ENCODE assay signal across 21 cellular contexts in genomic region chr16:89717310-89718197, GRCh38. TPM values are rescaled to one million over a fixed set of nuclear protein-coding genes. Genes with fewer than 3 reads are reported as not detected.
DNase-seq lines count a peak whose midpoint lies in the region; ATAC-seq and TF ChIP-seq lines count a peak whose summit lies in the region.
"Had no signal": no experiment of that assay in that cellular context is flagged by ENCODE, and none has a peak within 500 bp of the region (broad histone marks: within the 10 kb centered on the region; RNA-seq: fewer than 3 reads in every experiment).

No MANE protein-coding gene starts in this region.

- peaks cover 28% of the 10 kb centered on the region for H3K36me3 Mint-ChIP-seq in activated CD4-positive, alpha-beta T cell treated with anti-CD3 and anti-CD28 coated beads, Interleukin-2, amount 10 ng/mL, durations not matched to agents 24 days and 14 days (ENCODE audit: low read depth)
- H3K36me3 Mint-ChIP-seq in nephron (ENCODE audit: low read depth): peaks cover 5% of the 10 kb centered on the region
- H3K36me3 Mint-ChIP-seq in activated T-cell treated with anti-CD3 and anti-CD28 coated beads, Interleukin-2, amount 50 U/mL, for 72 hours (ENCODE audit: insufficient read depth in 2 of 2): peaks cover 2 to 17% of the 10 kb centered on the region in 2 donors

- H3K4me1 ChIP-seq in IMR-90 (ENCODE audit: control insufficient read depth, insufficient read depth, low read length): peaks cover 10% of the 10 kb centered on the region

- no peak for TF ChIP-seq RAD21 in IMR-90 (IDR thresholded peaks at IDR 0.05; ENCODE audit: low read length)

- no peak overlapping the region for H2BK120ac ChIP-seq in IMR-90 (ENCODE audit: low read depth, low read length)

- H3K9me1 ChIP-seq in IMR-90 (ENCODE audit: insufficient read depth, low read length): no peaks in the 10 kb centered on the region

- no peak for ATAC-seq in IMR-90 (ENCODE audit: low read depth)
- ATAC-seq in activated T-cell treated with anti-CD3 and anti-CD28 coated beads, Interleukin-2, amount 50 U/mL, for 72 hours (replicated peaks in 1 of 2): no peak
- ATAC-seq: esophagus mucosa; left lobe of liver; sciatic nerve; stimulated activated naive CD8-positive, alpha-beta T cell treated with anti-CD3 and anti-CD28 coated beads, Interleukin-15, Interleukin-2, amounts not matched to agents 100 U/mL and 50 U/mL, for 24 hours had no signal

- no peak overlapping the region for H3K27ac ChIP-seq in IMR-90 (ENCODE audit: insufficient read depth, low read length)
- H3K27ac ChIP-seq: BLaER1, KMS-11, tibial nerve had no signal

- H3K27ac Mint-ChIP-seq in activated CD4-positive, alpha-beta T cell treated with anti-CD3 and anti-CD28 coated beads, Interleukin-2, amount 10 ng/mL, durations not matched to agents 24 days and 14 days: peak overlapping the region; percentile 25
- peak overlapping the region in 1 of 3 experiments; percentile 65 for H3K27ac Mint-ChIP-seq in nephron
- no peak overlapping the region for H3K27ac Mint-ChIP-seq in activated T-cell treated with anti-CD3 and anti-CD28 coated beads, Interleukin-2, amount 50 U/mL, for 72 hours

- no peak overlapping the region for H2BK15ac ChIP-seq in IMR-90 (ENCODE audit: low read depth, low read length)

- no peak overlapping the region for H3K4me3 ChIP-seq in IMR-90 (ENCODE audit: insufficient read depth, low read depth, low read length)
- H3K4me3 ChIP-seq: BLaER1, tibial nerve had no signal

- H2AK9ac ChIP-seq in IMR-90 (replicated peaks; ENCODE audit: low read depth, low read length, poor library complexity): peak overlapping the region; percentile 15

- H4K8ac ChIP-seq in IMR-90 (ENCODE audit: low read depth in 2 of 2, low read length in 2 of 2): no peak overlapping the region

- in situ Hi-C loops in IMR-90 (cut with MboI; ENCODE audit: low sequenced_read_pairs): no loop called here

- no peaks in the 10 kb centered on the region for H3K27me3 ChIP-seq in IMR-90 (ENCODE audit: control insufficient read depth, insufficient read depth, low read length)

- no peak overlapping the region for H4K91ac ChIP-seq in IMR-90 (ENCODE audit: insufficient read depth, low read depth, low read length)

- peaks cover 13 to 40% of the 10 kb centered on the region in 2 experiments for H3K79me1 ChIP-seq in IMR-90 (ENCODE audit: low read depth in 1 of 2, low read length in 2 of 2)

- intact Hi-C loops in activated CD4-positive, alpha-beta T cell treated with anti-CD3 and anti-CD28 coated beads, Interleukin-2, amount 10 ng/mL, durations not matched to agents 24 days and 14 days (cut with micrococcal nuclease): no loop called here
- intact Hi-C loops in IMR-90 (cut with micrococcal nuclease): no loop called here

- no peak for DNase-seq in activated CD4-positive, alpha-beta T cell treated with anti-CD3 and anti-CD28 coated beads, Interleukin-2, amount 10 ng/mL, durations not matched to agents 24 days and 14 days
- no peak for DNase-seq in activated CD4-positive, alpha-beta T cell treated with anti-CD3 and anti-CD28 coated beads, Interleukin-2, amount 50 U/mL, for 4 hours
- DNase-seq in IMR-90: no peak
- DNase-seq in activated T-cell treated with anti-CD3 and anti-CD28 coated beads, Interleukin-2, amount 50 U/mL, for 72 hours: no peak
- no peak for DNase-seq in middle frontal gyrus (ENCODE audit: extremely low spot score, low spot score)
- DNase-seq: activated T-cell treated with anti-CD3 and anti-CD28 coated beads, Interleukin-2, amount 50 U/mL, for 48 hours; amniotic stem cell; caudate nucleus; NCI-H1092; NCI-H2081 treated with DMSO at 0.1 percent for 48 hours; NCI-H524; occipital lobe; Right ventricle myocardium superior; stimulated activated naive CD8-positive, alpha-beta T cell treated with anti-CD3 and anti-CD28 coated beads, Interleukin-15, Interleukin-2, amounts not matched to agents 100 U/mL and 50 U/mL, for 24 hours had no signal

- no peak overlapping the region for H3K4me3 Mint-ChIP-seq in activated CD4-positive, alpha-beta T cell treated with anti-CD3 and anti-CD28 coated beads, Interleukin-2, amount 10 ng/mL, durations not matched to agents 24 days and 14 days
- peak overlapping the region; percentile 43 to 91 (median 46) for H3K4me3 Mint-ChIP-seq in nephron
- no peak overlapping the region for H3K4me3 Mint-ChIP-seq in activated T-cell treated with anti-CD3 and anti-CD28 coated beads, Interleukin-2, amount 50 U/mL, for 72 hours

- no peak overlapping the region for H3K4me2 ChIP-seq in IMR-90 (ENCODE audit: low read depth, low read length)
- H3K4me2 ChIP-seq: BLaER1, KMS-11 had no signal

- no TSS peak for BruUV-seq in IMR-90 (replicated peaks; lab: Mats Ljungman, UMichigan)

- H2BK5ac ChIP-seq in IMR-90 (ENCODE audit: low read depth, low read length, poor library complexity, severe bottlenecking): no peak overlapping the region

- no peak overlapping the region for H2BK20ac ChIP-seq in IMR-90 (ENCODE audit: low read depth, low read length)

- no peak overlapping the region for H3K9ac ChIP-seq in IMR-90 (ENCODE audit: low read depth, low read length)
- H3K9ac ChIP-seq: BLaER1, KMS-11 had no signal

- H3K23ac ChIP-seq in IMR-90 (ENCODE audit: low read depth, low read length): no peak overlapping the region

- no peaks in the 10 kb centered on the region for H3K9me3 Mint-ChIP-seq in activated CD4-positive, alpha-beta T cell treated with anti-CD3 and anti-CD28 coated beads, Interleukin-2, amount 10 ng/mL, durations not matched to agents 24 days and 14 days
- H3K9me3 Mint-ChIP-seq in nephron: no peaks in the 10 kb centered on the region
- no peaks in the 10 kb centered on the region for H3K9me3 Mint-ChIP-seq in activated T-cell treated with anti-CD3 and anti-CD28 coated beads, Interleukin-2, amount 50 U/mL, for 72 hours

- H2AK5ac ChIP-seq in IMR-90 (ENCODE audit: low read depth, low read length): no peak overlapping the region

- H4K20me1 ChIP-seq in IMR-90 (ENCODE audit: insufficient read depth, low read length): peaks cover 12% of the 10 kb centered on the region

- CTCF ChIA-PET in IMR-90 (lab: Yijun Ruan, JAX): no interaction called here

- H3K56ac ChIP-seq in IMR-90 (ENCODE audit: extremely low read depth, insufficient read depth, low read length): no peak overlapping the region

- 91% methylated on average over 35 of the region's 36 CpGs; no CpG with 5 or more reads in 1 of the 2 experiments for WGBS in IMR-90 (ENCODE audit: extremely low coverage in 2 of 2, insufficient read length in 1 of 2), 2 experiments

- H3K4me1 Mint-ChIP-seq in activated CD4-positive, alpha-beta T cell treated with anti-CD3 and anti-CD28 coated beads, Interleukin-2, amount 10 ng/mL, durations not matched to agents 24 days and 14 days: peaks cover 25% of the 10 kb centered on the region
- peaks cover 11% of the 10 kb centered on the region for H3K4me1 Mint-ChIP-seq in nephron
- H3K4me1 Mint-ChIP-seq in activated T-cell treated with anti-CD3 and anti-CD28 coated beads, Interleukin-2, amount 50 U/mL, for 72 hours (ENCODE audit: low read depth): peaks cover 35% of the 10 kb centered on the region

- dilution Hi-C loops in IMR-90 (cut with HindIII; ENCODE audit: low sequenced_read_pairs, unreplicated experiment): no loop called here

- no peak overlapping the region for H3K18ac ChIP-seq in IMR-90 (ENCODE audit: low read depth, low read length)

- no peak overlapping the region for H3K14ac ChIP-seq in IMR-90 (replicated peaks; ENCODE audit: low read depth, low read length)

- no peak overlapping the region for H2AFZ ChIP-seq in IMR-90 (replicated peaks; ENCODE audit: low read length, poor library complexity)

- H3K4ac ChIP-seq in IMR-90 (ENCODE audit: low read depth, low read length): no peak overlapping the region

- peaks cover 8% of the 10 kb centered on the region; the same call in 1 of the 2 replicates for H3K36me3 ChIP-seq in IMR-90 (ENCODE audit: control insufficient read depth, insufficient read depth, low read length)

- TF ChIP-seq POLR2A in IMR-90 (IDR thresholded peaks at IDR 0.05; ENCODE audit: low read depth, low read length): no peak

- H4K5ac ChIP-seq in IMR-90 (ENCODE audit: low read depth, low read length): no peak overlapping the region

- POLR2A ChIA-PET in IMR-90 (lab: Charles Lee; ENCODE audit: unreplicated experiment): no interaction called here

- no peaks in the 10 kb centered on the region for H3K27me3 Mint-ChIP-seq in activated CD4-positive, alpha-beta T cell treated with anti-CD3 and anti-CD28 coated beads, Interleukin-2, amount 10 ng/mL, durations not matched to agents 24 days and 14 days
- no peaks in the 10 kb centered on the region for H3K27me3 Mint-ChIP-seq in nephron (ENCODE audit: low read depth)
- no peaks in the 10 kb centered on the region for H3K27me3 Mint-ChIP-seq in activated T-cell treated with anti-CD3 and anti-CD28 coated beads, Interleukin-2, amount 50 U/mL, for 72 hours (ENCODE audit: low read depth)

- H3K9me3 ChIP-seq in IMR-90 (ENCODE audit: control insufficient read depth, insufficient read depth, low read length): no peaks in the 10 kb centered on the region
- H3K9me3 ChIP-seq: BLaER1, tibial nerve had no signal

- TF ChIP-seq CTCF in IMR-90 (conservative IDR thresholded peaks at IDR 0.05; ENCODE audit: low read depth, low read length) (no peak), nephron (IDR thresholded peaks at IDR 0.05; ENCODE audit: unreplicated experiment in 3 of 3) (no peak)

RNA-seq across cellular contexts. Expression of gene VPS9D1, which starts 3.1 kb away (rescaled TPM):
- total RNA-seq in activated CD4-positive, alpha-beta T cell treated with anti-CD3 and anti-CD28 coated beads, Interleukin-2, amount 10 ng/mL, durations not matched to agents 24 days and 14 days: 3.6 and 3.9 TPM in 2 replicates
- total RNA-seq in IMR-90 (2012; rRNA removed): 1.8 and 1.9 TPM in 2 replicates
- polyA plus RNA-seq in IMR-90 (2012; rRNA removed): 20.3 and 27.0 TPM in 2 replicates
- polyA plus RNA-seq in IMR-90 (2012; cell fraction: cytosol; rRNA removed): 11.0 and 11.5 TPM in 2 replicates
- polyA plus RNA-seq in IMR-90 (2012; cell fraction: nucleus; rRNA removed; ENCODE audit: low replicate concordance): 98.5 and 189 TPM in 2 replicates
- 1 to 10 TPM; 4.7 to 6.5 TPM for total RNA-seq in activated T-cell treated with anti-CD3 and anti-CD28 coated beads, Interleukin-2, amount 50 U/mL, for 72 hours

RNA-seq across cellular contexts. Expression of gene ZNF276, which starts 3.8 kb away (rescaled TPM):
- 32.9 and 33.3 TPM in 2 replicates for total RNA-seq in activated CD4-positive, alpha-beta T cell treated with anti-CD3 and anti-CD28 coated beads, Interleukin-2, amount 10 ng/mL, durations not matched to agents 24 days and 14 days
- total RNA-seq in IMR-90 (2012; rRNA removed): 4.1 and 4.2 TPM in 2 replicates
- polyA plus RNA-seq in IMR-90 (2012; rRNA removed): 18.6 and 19.1 TPM in 2 replicates
- 4.2 and 9.3 TPM in 2 replicates for polyA plus RNA-seq in IMR-90 (2012; cell fraction: cytosol; rRNA removed)
- polyA plus RNA-seq in IMR-90 (2012; cell fraction: nucleus; rRNA removed; ENCODE audit: low replicate concordance): 87.7 and 168 TPM in 2 replicates
- 10 to 100 TPM; 27.1 to 31.1 TPM for total RNA-seq in activated T-cell treated with anti-CD3 and anti-CD28 coated beads, Interleukin-2, amount 50 U/mL, for 72 hours

RNA-seq across cellular contexts. Expression of gene SPATA2L, which starts 16.0 kb away (rescaled TPM):
- 12.8 and 13.2 TPM in 2 replicates for total RNA-seq in activated CD4-positive, alpha-beta T cell treated with anti-CD3 and anti-CD28 coated beads, Interleukin-2, amount 10 ng/mL, durations not matched to agents 24 days and 14 days
- 4.8 and 5.0 TPM in 2 replicates for total RNA-seq in IMR-90 (2012; rRNA removed)
- polyA plus RNA-seq in IMR-90 (2012; rRNA removed): 6.9 and 8.8 TPM in 2 replicates
- 11.7 and 14.7 TPM in 2 replicates for polyA plus RNA-seq in IMR-90 (2012; cell fraction: cytosol; rRNA removed)
- polyA plus RNA-seq in IMR-90 (2012; cell fraction: nucleus; rRNA removed; ENCODE audit: low replicate concordance): 5.4 and 20.5 TPM in 2 replicates
- 1 to 10 TPM; 6.1 to 6.5 TPM for total RNA-seq in activated T-cell treated with anti-CD3 and anti-CD28 coated beads, Interleukin-2, amount 50 U/mL, for 72 hours

RNA-seq across cellular contexts. Expression of gene CDK10, which starts 31.1 kb away (rescaled TPM):
- 104 and 108 TPM in 2 replicates for total RNA-seq in activated CD4-positive, alpha-beta T cell treated with anti-CD3 and anti-CD28 coated beads, Interleukin-2, amount 10 ng/mL, durations not matched to agents 24 days and 14 days
- total RNA-seq in IMR-90 (2012; rRNA removed): 18.6 and 19.5 TPM in 2 replicates
- polyA plus RNA-seq in IMR-90 (2012; rRNA removed): 61.8 and 65.3 TPM in 2 replicates
- polyA plus RNA-seq in IMR-90 (2012; cell fraction: cytosol; rRNA removed): 36.5 and 41.9 TPM in 2 replicates
- 292 and 559 TPM in 2 replicates for polyA plus RNA-seq in IMR-90 (2012; cell fraction: nucleus; rRNA removed; ENCODE audit: low replicate concordance)
- total RNA-seq in activated T-cell treated with anti-CD3 and anti-CD28 coated beads, Interleukin-2, amount 50 U/mL, for 72 hours: 10 to 100 TPM; 66.6 to 83.2 TPM

RNA-seq across cellular contexts. Expression of gene SPATA33, which starts 59.9 kb away (rescaled TPM):
- 14.6 and 17.2 TPM in 2 replicates for total RNA-seq in activated CD4-positive, alpha-beta T cell treated with anti-CD3 and anti-CD28 coated beads, Interleukin-2, amount 10 ng/mL, durations not matched to agents 24 days and 14 days
- 0.90 and 1.1 TPM in 2 replicates for total RNA-seq in IMR-90 (2012; rRNA removed)
- polyA plus RNA-seq in IMR-90 (2012; rRNA removed): 3.2 and 3.4 TPM in 2 replicates
- 1.8 and 2.4 TPM in 2 replicates for polyA plus RNA-seq in IMR-90 (2012; cell fraction: cytosol; rRNA removed)
- 7.6 and 17.1 TPM in 2 replicates for polyA plus RNA-seq in IMR-90 (2012; cell fraction: nucleus; rRNA removed; ENCODE audit: low replicate concordance)
- 10 to 100 TPM in 1 of 2 donors, 1 to 10 TPM in 1; 10.0 to 12.1 TPM for total RNA-seq in activated T-cell treated with anti-CD3 and anti-CD28 coated beads, Interleukin-2, amount 50 U/mL, for 72 hours

Comparison
In these comparisons a context has a peak if more than half of its experiments do, and no peak if none do; other contexts are left out.
1. H3K4me3 Mint-ChIP-seq: peak in nephron (3 of 3); none in activated CD4-positive, alpha-beta T cell treated with anti-CD3 and anti-CD28 coated beads, Interleukin-2, amount 10 ng/mL, durations not matched to agents 24 days and 14 days (single experiment) and activated T-cell treated with anti-CD3 and anti-CD28 coated beads, Interleukin-2, amount 50 U/mL, for 72 hours (0 of 2).